12 cellular contexts compared by ENCODE assay signal in genomic region chr6:90183587-90184333, GRCh38.
DNase-seq lines count a peak whose midpoint lies in the region; ATAC-seq and TF ChIP-seq lines count a peak whose summit lies in the region.
"Had no signal": no experiment of that assay in that cellular context is flagged by ENCODE, and none has a peak within 500 bp of the region (broad histone marks: within the 10 kb centered on the region; RNA-seq: fewer than 3 reads in every experiment).

No MANE protein-coding gene starts in this region.

- H3K9me3 ChIP-seq in IMR-90 (ENCODE audit: control insufficient read depth, insufficient read depth, low read length) (no peaks in the 10 kb centered on the region), neural cell (ENCODE audit: low read length) (peaks cover 3% of the 10 kb centered on the region), WERI-Rb-1 (ENCODE audit: severe bottlenecking) (no peaks in the 10 kb centered on the region)

- H3K79me2 ChIP-seq in neural cell (replicated peaks; ENCODE audit: insufficient read depth, low read length): peaks cover 61% of the 10 kb centered on the region

- no peaks in the 10 kb centered on the region for H3K79me1 ChIP-seq in IMR-90 (ENCODE audit: low read depth in 1 of 2, low read length in 2 of 2)

- H3K4me3 ChIP-seq in IMR-90 (ENCODE audit: insufficient read depth, low read depth, low read length) (no peak overlapping the region), epithelial cell of proximal tubule (ENCODE audit: low read depth, low read length) (no peak overlapping the region), neural cell (ENCODE audit: low read length) (peak overlapping the region; percentile 21), WERI-Rb-1 (ENCODE audit: low read depth, low read length) (no peak overlapping the region)
- H3K4me3 ChIP-seq: skin epidermis had no signal

- H2AK9ac ChIP-seq in IMR-90 (replicated peaks; ENCODE audit: low read depth, low read length, poor library complexity): no peak overlapping the region

- peak; percentile 28 for DNase-seq in DMS153 (lab: John Stamatoyannopoulos, UW)
- no peak for DNase-seq in DMS153 treated with DMSO at 0.1 percent for 48 hours (lab: John Stamatoyannopoulos, UW; ENCODE audit: unreplicated experiment)
- no peak for DNase-seq in IMR-90
- peak; percentile 83 for DNase-seq in epithelial cell of proximal tubule (ENCODE audit: low read depth)
- no peak for DNase-seq in NCI-H2196 treated with DMSO at 0.1 percent for 48 hours (lab: John Stamatoyannopoulos, UW; ENCODE audit: unreplicated experiment)
- no peak for DNase-seq in WERI-Rb-1
- DNase-seq: natural killer cell, NCI-H1092 treated with DMSO at 0.1 percent for 48 hours had no signal

- WGBS in IMR-90 (ENCODE audit: extremely low coverage in 2 of 2, insufficient read length in 1 of 2), 2 experiments: no CpG with 5 or more reads among the region's 3 CpGs

- H2BK15ac ChIP-seq in IMR-90 (ENCODE audit: low read depth, low read length): no peak overlapping the region

- peak overlapping the region; percentile 14; the same call in 1 of the 2 replicates for H2BK120ac ChIP-seq in IMR-90 (ENCODE audit: low read depth, low read length)

- H3K4me2 ChIP-seq in IMR-90 (ENCODE audit: low read depth, low read length) (no peak overlapping the region), neural cell (ENCODE audit: low read length) (no peak overlapping the region)

- H4K91ac ChIP-seq in IMR-90 (ENCODE audit: insufficient read depth, low read depth, low read length): no peak overlapping the region; the same call in 1 of the 2 replicates

- POLR2A ChIA-PET in IMR-90 (lab: Charles Lee; ENCODE audit: unreplicated experiment): no interaction called here

- TF ChIP-seq EP300 in neural cell (conservative IDR thresholded peaks at IDR 0.05; ENCODE audit: poor library complexity, severe bottlenecking): no peak

- ATAC-seq in IMR-90 (ENCODE audit: low read depth) (no peak), GM18907 (IDR thresholded peaks at IDR 0.05; ENCODE audit: unreplicated experiment) (no peak)
- ATAC-seq: natural killer cell had no signal

- H3K14ac ChIP-seq in IMR-90 (replicated peaks; ENCODE audit: low read depth, low read length): peak overlapping the region; percentile 39; the same call in 1 of the 2 replicates

- peaks cover 3% of the 10 kb centered on the region for H3F3A ChIP-seq in neural cell (ENCODE audit: insufficient read depth, low read length, poor library complexity, severe bottlenecking)

- H3K36me3 ChIP-seq in IMR-90 (ENCODE audit: control insufficient read depth, insufficient read depth, low read length): no peaks in the 10 kb centered on the region
- H3K36me3 ChIP-seq in neural cell (ENCODE audit: insufficient read depth, low read length): peaks cover 14% of the 10 kb centered on the region
- H3K36me3 ChIP-seq in WERI-Rb-1: no peaks in the 10 kb centered on the region

- no peak for TF ChIP-seq POLR2A in IMR-90 (IDR thresholded peaks at IDR 0.05; ENCODE audit: low read depth, low read length)

- TF ChIP-seq RAD21 in IMR-90 (IDR thresholded peaks at IDR 0.05; ENCODE audit: low read length) (no peak), neural cell (conservative IDR thresholded peaks at IDR 0.05) (no peak)

- H2AFZ ChIP-seq in IMR-90 (replicated peaks; ENCODE audit: low read length, poor library complexity) (no peak overlapping the region), neural cell (ENCODE audit: low read depth, low read length) (no peak overlapping the region)

- H2BK5ac ChIP-seq in IMR-90 (ENCODE audit: low read depth, low read length, poor library complexity, severe bottlenecking): no peak overlapping the region

- H4K5ac ChIP-seq in IMR-90 (ENCODE audit: low read depth, low read length): no peak overlapping the region

- in situ Hi-C loops in IMR-90 (cut with MboI; ENCODE audit: low sequenced_read_pairs): no loop called here

- H3K27me3 ChIP-seq in IMR-90 (ENCODE audit: control insufficient read depth, insufficient read depth, low read length): no peaks in the 10 kb centered on the region
- H3K27me3 ChIP-seq in neural cell (ENCODE audit: insufficient read depth, low read depth, low read length): no peaks in the 10 kb centered on the region
- H3K27me3 ChIP-seq in WERI-Rb-1 (ENCODE audit: insufficient read depth, low read depth, severe bottlenecking): no peaks in the 10 kb centered on the region

- peaks cover 9% of the 10 kb centered on the region; the same call in 1 of the 2 replicates for H3K9me1 ChIP-seq in IMR-90 (ENCODE audit: insufficient read depth, low read length)

- H3K23ac ChIP-seq in IMR-90 (ENCODE audit: low read depth, low read length): no peak overlapping the region

- H4K8ac ChIP-seq in IMR-90 (ENCODE audit: low read depth in 2 of 2, low read length in 2 of 2): no peak overlapping the region

- no peak overlapping the region for H2AK5ac ChIP-seq in IMR-90 (ENCODE audit: low read depth, low read length)

- H4K20me1 ChIP-seq in IMR-90 (ENCODE audit: insufficient read depth, low read length) (no peaks in the 10 kb centered on the region), neural cell (ENCODE audit: insufficient read depth) (no peaks in the 10 kb centered on the region)

- H2BK20ac ChIP-seq in IMR-90 (ENCODE audit: low read depth, low read length): no peak overlapping the region; the same call in 1 of the 2 replicates

- dilution Hi-C loops in IMR-90 (cut with HindIII; ENCODE audit: low sequenced_read_pairs, unreplicated experiment): no loop called here

- H3K56ac ChIP-seq in IMR-90 (ENCODE audit: extremely low read depth, insufficient read depth, low read length): no peak overlapping the region

- no peak overlapping the region for H3K27ac ChIP-seq in IMR-90 (ENCODE audit: insufficient read depth, low read length)
- peak overlapping the region; percentile 42 for H3K27ac ChIP-seq in neural cell (ENCODE audit: low read length)
- no peak overlapping the region for H3K27ac ChIP-seq in WERI-Rb-1
- H3K27ac ChIP-seq: 22Rv1 had no signal

- intact Hi-C loops in IMR-90 (cut with micrococcal nuclease): no loop called here

- H3K4me1 ChIP-seq in IMR-90 (ENCODE audit: control insufficient read depth, insufficient read depth, low read length): peaks cover 6% of the 10 kb centered on the region; the same call in 1 of the 2 replicates

- no peak overlapping the region for H3K18ac ChIP-seq in IMR-90 (ENCODE audit: low read depth, low read length)

- H3K9me2 ChIP-seq in neural cell (ENCODE audit: insufficient read depth, low read length): no peaks in the 10 kb centered on the region

- no TSS peak for BruUV-seq in IMR-90 (replicated peaks; lab: Mats Ljungman, UMichigan)

- TF ChIP-seq CTCF in IMR-90 (conservative IDR thresholded peaks at IDR 0.05; ENCODE audit: low read depth, low read length): no peak
- no peak for TF ChIP-seq CTCF in epithelial cell of proximal tubule (conservative IDR thresholded peaks at IDR 0.05; ENCODE audit: low read depth, low read length)
- no peak for TF ChIP-seq CTCF in neural cell (IDR thresholded peaks at IDR 0.05; ENCODE audit: poor library complexity, severe bottlenecking)
- no peak for TF ChIP-seq CTCF in WERI-Rb-1 (IDR thresholded peaks at IDR 0.05; ENCODE audit: low read depth, low read length)

- H3K4ac ChIP-seq in IMR-90 (ENCODE audit: low read depth, low read length): peak overlapping the region; percentile 20; the same call in 1 of the 2 replicates

- CTCF ChIA-PET in IMR-90 (lab: Yijun Ruan, JAX): interaction anchor here (0.9 kb wide), 1 partner anchor 42 kb away, joined by 4 read pairs; no protein-coding TSS in a partner anchor

- H3K9ac ChIP-seq in IMR-90 (ENCODE audit: low read depth, low read length): no peak overlapping the region
- no peak overlapping the region for H3K9ac ChIP-seq in neural cell (ENCODE audit: low read length)

TF ChIP-seq in IMR-90, 13 proteins besides CTCF, POLR2A, EP300 and RAD21 (continues in another document):
- TF ChIP-seq RCOR1 (IDR thresholded peaks at IDR 0.05; ENCODE audit: insufficient replicate concordance, low read length) (no peak), RFX5 (IDR thresholded peaks at IDR 0.05; ENCODE audit: low read depth, low read length) (no peak), CHD1 (IDR thresholded peaks at IDR 0.05; ENCODE audit: low read depth, low read length) (no peak), MAFK (IDR thresholded peaks at IDR 0.05; ENCODE audit: low read depth, low read length) (no peak), USF2 (IDR thresholded peaks at IDR 0.05; ENCODE audit: low read depth, low read length) (no peak), CEBPB (IDR thresholded peaks at IDR 0.05; ENCODE audit: low read depth, low read length) (no peak), FOS (IDR thresholded peaks at IDR 0.05; ENCODE audit: low read depth, low read length) (no peak), MXI1 (IDR thresholded peaks at IDR 0.05; ENCODE audit: borderline replicate concordance, low read depth, low read length) (no peak), NFE2L2 (IDR thresholded peaks at IDR 0.05; ENCODE audit: low read depth, low read length) (no peak)

TF ChIP-seq in neural cell, 6 proteins besides CTCF, POLR2A, EP300 and RAD21 (continues in another document):
- TF ChIP-seq REST (IDR thresholded peaks at IDR 0.05; ENCODE audit: borderline replicate concordance) (no peak), TAF1 (IDR thresholded peaks at IDR 0.05; ENCODE audit: low read depth) (no peak), SMC3 (conservative IDR thresholded peaks at IDR 0.05; ENCODE audit: poor library complexity) (no peak), EZH2 (IDR thresholded peaks at IDR 0.05; ENCODE audit: borderline replicate concordance, insufficient read depth, low read length, poor library complexity, severe bottlenecking) (no peak)

Comparison
In these comparisons a context has a peak if more than half of its experiments do, and no peak if none do; other contexts are left out.
1. DNase-seq: peak in DMS153 (single experiment) and epithelial cell of proximal tubule (single experiment); none in DMS153 treated with DMSO at 0.1 percent for 48 hours (single experiment), IMR-90 (single experiment), NCI-H2196 treated with DMSO at 0.1 percent for 48 hours (single experiment) and WERI-Rb-1 (single experiment).